ENCODE assay signal across 39 cellular contexts in genomic region chr19:5491565-5491964, GRCh38. TPM values are rescaled to one million over a fixed set of nuclear protein-coding genes. Genes with fewer than 3 reads are reported as not detected.
"Had no signal": no experiment of that assay in that cellular context is flagged by ENCODE, and none has a peak within 500 bp of the region (broad histone marks: within the 10 kb centered on the region; RNA-seq: fewer than 3 reads in every experiment).

No MANE protein-coding gene starts in this region.

- DNase-seq: activated B cell treated with CpG ODN at 0.5 μM for 24 hours; activated CD4-positive, alpha-beta memory T cell treated with anti-CD3 and anti-CD28 coated beads for 36 hours; activated CD4-positive, alpha-beta T cell treated with anti-CD3 and anti-CD28 coated beads for 4 hours; activated CD4-positive, alpha-beta T cell treated with anti-CD3 and anti-CD28 coated beads, Interleukin-2, amount 10 ng/mL, durations not matched to agents 24 days and 14 days; activated CD4-positive, alpha-beta T cell treated with anti-CD3 and anti-CD28 coated beads, Interleukin-2, amount 50 U/mL, for 1 hour; activated CD4-positive, alpha-beta T cell treated with anti-CD3 and anti-CD28 coated beads, Interleukin-2, amount 50 U/mL, for 4 hours; activated CD4-positive, CD25-positive, alpha-beta regulatory T cell treated with anti-CD3 and anti-CD28 coated beads, Interleukin-2, amount 50 U/mL, for 72 hours; activated CD8-positive, alpha-beta memory T cell treated with anti-CD3 and anti-CD28 coated beads, Interleukin-2, amount 50 U/mL, for 4 hours; activated CD8-positive, alpha-beta T cell treated with anti-CD3 and anti-CD28 coated beads for 36 hours; activated effector memory CD4-positive, alpha-beta T cell treated with anti-CD3 and anti-CD28 coated beads, Interleukin-2, amount 50 U/mL, for 16 hours; activated gamma-delta T cell treated with Interleukin-2 at 50 U/mL for 16 hours; activated naive CD4-positive, alpha-beta T cell; activated naive CD4-positive, alpha-beta T cell treated with anti-CD3 and anti-CD28 coated beads for 36 hours; activated naive CD4-positive, alpha-beta T cell treated with anti-CD3 and anti-CD28 coated beads, Interleukin-2, amount 50 U/mL, for 16 hours; activated naive CD8-positive, alpha-beta T cell treated with anti-CD3 and anti-CD28 coated beads for 36 hours; activated T-cell treated with anti-CD3 and anti-CD28 coated beads for 4 hours; activated T-cell treated with anti-CD3 and anti-CD28 coated beads, Interleukin-2, amount 50 U/mL, for 1 hour; activated T-cell treated with anti-CD3 and anti-CD28 coated beads, Interleukin-2, amount 50 U/mL, for 4 hours; activated T-cell treated with anti-CD3 and anti-CD28 coated beads, Interleukin-2, amount 50 U/mL, for 72 hours; adrenal gland; amniotic stem cell; aorta; body of pancreas; brain microvascular endothelial cell; central memory CD4-positive, alpha-beta T cell; T-helper 1 cell; T-helper 2 cell; T-helper 9 cell had no signal

- H3K27ac Mint-ChIP-seq: activated B cell treated with CpG ODN at 0.5 μM for 24 hours; activated CD4-positive, alpha-beta memory T cell treated with anti-CD3 and anti-CD28 coated beads for 36 hours; activated CD4-positive, alpha-beta T cell treated with anti-CD3 and anti-CD28 coated beads, Interleukin-2, amount 10 ng/mL, durations not matched to agents 24 days and 14 days; activated CD8-positive, alpha-beta T cell treated with anti-CD3 and anti-CD28 coated beads for 36 hours; activated naive CD4-positive, alpha-beta T cell treated with anti-CD3 and anti-CD28 coated beads for 36 hours; activated naive CD4-positive, alpha-beta T cell treated with anti-CD3 and anti-CD28 coated beads, Interleukin-2, amount 50 U/mL, for 72 hours; activated naive CD8-positive, alpha-beta T cell treated with anti-CD3 and anti-CD28 coated beads for 36 hours; activated T-cell treated with anti-CD3 and anti-CD28 coated beads, Interleukin-2, amount 50 U/mL, for 72 hours; activated T-helper 1 cell treated with anti-CD3 and anti-CD28 coated beads, Interleukin-12 subunit alpha, Interleukin-12 subunit beta, Interleukin-2, Interleukin-4 antibody, amounts not matched to agents 30 ng/mL and 10 ng/mL and 1 ng/mL, durations not matched to agents 14 hours and 24 hours and 36 hours; activated T-helper 17 cell treated with anti-CD3 and anti-CD28 coated beads, Interleukin-2, amount 50 U/mL, for 72 hours; T-helper 1 cell treated with Interleukin-12 subunit alpha and Interleukin-12 subunit beta and Interleukin-4 antibody, amounts not matched to agents 30 μg/mL and 1 μg/mL, for 36 hours; T-helper 2 cell treated with Interferon-gamma antibody and Interleukin-4, amounts not matched to agents 5 μg/mL and 100 μg/mL, for 36 hours had no signal

- H3K4me3 Mint-ChIP-seq: activated B cell treated with CpG ODN at 0.5 μM for 24 hours; activated CD4-positive, alpha-beta memory T cell treated with anti-CD3 and anti-CD28 coated beads for 36 hours; activated CD4-positive, alpha-beta T cell treated with anti-CD3 and anti-CD28 coated beads, Interleukin-2, amount 10 ng/mL, durations not matched to agents 24 days and 14 days; activated CD8-positive, alpha-beta T cell treated with anti-CD3 and anti-CD28 coated beads for 36 hours; activated naive CD4-positive, alpha-beta T cell treated with anti-CD3 and anti-CD28 coated beads for 36 hours; activated naive CD8-positive, alpha-beta T cell treated with anti-CD3 and anti-CD28 coated beads for 36 hours; activated T-cell treated with anti-CD3 and anti-CD28 coated beads, Interleukin-2, amount 50 U/mL, for 4 hours; activated T-cell treated with anti-CD3 and anti-CD28 coated beads, Interleukin-2, amount 50 U/mL, for 72 hours; activated T-helper 1 cell treated with anti-CD3 and anti-CD28 coated beads, Interleukin-12 subunit alpha, Interleukin-12 subunit beta, Interleukin-2, Interleukin-4 antibody, amounts not matched to agents 30 ng/mL and 10 ng/mL and 1 ng/mL, durations not matched to agents 14 hours and 24 hours and 36 hours; activated T-helper 17 cell treated with anti-CD3 and anti-CD28 coated beads, Interleukin-2, amount 50 U/mL, for 72 hours; T-helper 1 cell treated with Interleukin-12 subunit alpha and Interleukin-12 subunit beta and Interleukin-4 antibody, amounts not matched to agents 30 μg/mL and 1 μg/mL, for 36 hours; T-helper 2 cell treated with Interferon-gamma antibody and Interleukin-4, amounts not matched to agents 5 μg/mL and 100 μg/mL, for 36 hours had no signal

- H3K36me3 Mint-ChIP-seq: activated CD4-positive, alpha-beta memory T cell treated with anti-CD3 and anti-CD28 coated beads for 36 hours; activated naive CD4-positive, alpha-beta T cell treated with anti-CD3 and anti-CD28 coated beads, Interleukin-2, amount 50 U/mL, for 72 hours; activated naive CD8-positive, alpha-beta T cell treated with anti-CD3 and anti-CD28 coated beads for 36 hours had no signal

- H3K4me1 Mint-ChIP-seq: activated B cell treated with CpG ODN at 0.5 μM for 24 hours; activated CD4-positive, alpha-beta T cell treated with anti-CD3 and anti-CD28 coated beads, Interleukin-2, amount 10 ng/mL, durations not matched to agents 24 days and 14 days; activated T-helper 17 cell treated with anti-CD3 and anti-CD28 coated beads, Interleukin-2, amount 50 U/mL, for 72 hours had no signal

- ATAC-seq: activated CD8-positive, alpha-beta T cell treated with anti-CD3 and anti-CD28 coated beads for 36 hours; activated naive CD4-positive, alpha-beta T cell treated with anti-CD3 and anti-CD28 coated beads, Interleukin-2, amount 50 U/mL, for 72 hours; activated T-cell treated with anti-CD3 and anti-CD28 coated beads, Interleukin-2, amount 50 U/mL, for 4 hours; activated T-cell treated with anti-CD3 and anti-CD28 coated beads, Interleukin-2, amount 50 U/mL, for 72 hours; activated T-helper 17 cell treated with anti-CD3 and anti-CD28 coated beads, Interleukin-2, amount 50 U/mL, for 72 hours; body of pancreas had no signal

- H3K4me3 ChIP-seq: adrenal gland, body of pancreas, breast epithelium had no signal

- H3K9me3 ChIP-seq: adrenal gland, body of pancreas, breast epithelium had no signal

- H3K4me1 ChIP-seq: adrenal gland, body of pancreas, breast epithelium had no signal

- H3K36me3 ChIP-seq: adrenal gland, brain microvascular endothelial cell, breast epithelium had no signal

- H3K27ac ChIP-seq: adrenal gland, body of pancreas, brain microvascular endothelial cell, breast epithelium, VCaP had no signal

- H3K9me3 Mint-ChIP-seq: activated B cell treated with CpG ODN at 0.5 μM for 24 hours; activated CD4-positive, alpha-beta memory T cell treated with anti-CD3 and anti-CD28 coated beads for 36 hours; activated CD4-positive, alpha-beta T cell treated with anti-CD3 and anti-CD28 coated beads, Interleukin-2, amount 10 ng/mL, durations not matched to agents 24 days and 14 days; activated CD8-positive, alpha-beta T cell treated with anti-CD3 and anti-CD28 coated beads for 36 hours; activated naive CD4-positive, alpha-beta T cell treated with anti-CD3 and anti-CD28 coated beads for 36 hours; activated naive CD4-positive, alpha-beta T cell treated with anti-CD3 and anti-CD28 coated beads, Interleukin-2, amount 50 U/mL, for 72 hours; activated naive CD8-positive, alpha-beta T cell treated with anti-CD3 and anti-CD28 coated beads for 36 hours; activated T-cell treated with anti-CD3 and anti-CD28 coated beads, Interleukin-2, amount 50 U/mL, for 4 hours; activated T-cell treated with anti-CD3 and anti-CD28 coated beads, Interleukin-2, amount 50 U/mL, for 72 hours; activated T-helper 1 cell treated with anti-CD3 and anti-CD28 coated beads, Interleukin-12 subunit alpha, Interleukin-12 subunit beta, Interleukin-2, Interleukin-4 antibody, amounts not matched to agents 30 ng/mL and 10 ng/mL and 1 ng/mL, durations not matched to agents 14 hours and 24 hours and 36 hours; activated T-helper 17 cell treated with anti-CD3 and anti-CD28 coated beads, Interleukin-2, amount 50 U/mL, for 72 hours; T-helper 1 cell treated with Interleukin-12 subunit alpha and Interleukin-12 subunit beta and Interleukin-4 antibody, amounts not matched to agents 30 μg/mL and 1 μg/mL, for 36 hours; T-helper 2 cell treated with Interferon-gamma antibody and Interleukin-4, amounts not matched to agents 5 μg/mL and 100 μg/mL, for 36 hours had no signal

RNA-seq across cellular contexts. Expression of gene ZNRF4, which starts 36.3 kb away (rescaled TPM):
- total RNA-seq: activated B cell treated with CpG ODN at 0.5 μM for 24 hours; activated CD4-positive, alpha-beta memory T cell treated with anti-CD3 and anti-CD28 coated beads for 36 hours; activated CD4-positive, alpha-beta T cell treated with anti-CD3 and anti-CD28 coated beads, Interleukin-2, amount 10 ng/mL, durations not matched to agents 24 days and 14 days; activated CD8-positive, alpha-beta memory T cell treated with anti-CD3 and anti-CD28 coated beads for 36 hours; activated CD8-positive, alpha-beta T cell treated with anti-CD3 and anti-CD28 coated beads for 36 hours; activated naive CD4-positive, alpha-beta T cell treated with anti-CD3 and anti-CD28 coated beads for 36 hours; activated naive CD4-positive, alpha-beta T cell treated with anti-CD3 and anti-CD28 coated beads, Interleukin-2, amount 50 U/mL, for 72 hours; activated naive CD8-positive, alpha-beta T cell treated with anti-CD3 and anti-CD28 coated beads for 36 hours; activated T-cell treated with anti-CD3 and anti-CD28 coated beads, Interleukin-2, amount 50 U/mL, for 4 hours; activated T-cell treated with anti-CD3 and anti-CD28 coated beads, Interleukin-2, amount 50 U/mL, for 72 hours; activated T-helper 1 cell treated with anti-CD3 and anti-CD28 coated beads, Interleukin-12 subunit alpha, Interleukin-12 subunit beta, Interleukin-2, Interleukin-4 antibody, amounts not matched to agents 30 ng/mL and 10 ng/mL and 1 ng/mL, durations not matched to agents 14 hours and 24 hours and 36 hours; activated T-helper 17 cell treated with anti-CD3 and anti-CD28 coated beads, Interleukin-2, amount 50 U/mL, for 72 hours; adrenal gland; aorta; astrocyte; body of pancreas; breast epithelium; cardiac septum; cerebellum had no signal
- polyA plus RNA-seq: adrenal gland, aorta had no signal
